Comparison of ENCODE assay signal across 32 cellular contexts in genomic region chr2:72750466-72750865, GRCh38.
"Had no signal": no experiment of that assay in that cellular context is flagged by ENCODE, and none has a peak within 500 bp of the region (broad histone marks: within the 10 kb centered on the region; RNA-seq: fewer than 3 reads in every experiment).

No MANE protein-coding gene starts in this region.

- H3K4me2 ChIP-seq: PC-9 had no signal

- H3K4me3 ChIP-seq: MG63, PC-9 had no signal

- H3K27me3 ChIP-seq: brain microvascular endothelial cell, MG63 had no signal

- H3K27ac ChIP-seq: brain microvascular endothelial cell, PC-9, RWPE1 had no signal

- H3K9me3 ChIP-seq: MG63 had no signal

- H3K36me3 ChIP-seq: brain microvascular endothelial cell, MG63 had no signal

- ATAC-seq: activated naive CD8-positive, alpha-beta T cell treated with anti-CD3 and anti-CD28 coated beads, Interleukin-2, amount 50 U/mL, for 24 hours had no signal

- DNase-seq: activated B cell treated with CpG ODN at 0.5 μM for 24 hours; activated CD4-positive, alpha-beta memory T cell treated with anti-CD3 and anti-CD28 coated beads for 36 hours; activated CD4-positive, alpha-beta T cell treated with anti-CD3 and anti-CD28 coated beads for 4 hours; activated CD4-positive, alpha-beta T cell treated with anti-CD3 and anti-CD28 coated beads, Interleukin-2, amount 50 U/mL, for 1 hour; activated CD4-positive, CD25-positive, alpha-beta regulatory T cell treated with anti-CD3 and anti-CD28 coated beads, Interleukin-2, amount 50 U/mL, for 72 hours; activated CD8-positive, alpha-beta memory T cell treated with anti-CD3 and anti-CD28 coated beads, Interleukin-2, amount 50 U/mL, for 4 hours; activated effector memory CD4-positive, alpha-beta T cell treated with Interleukin-2 at 50 U/mL for 16 hours; activated naive CD4-positive, alpha-beta T cell treated with anti-CD3 and anti-CD28 coated beads, Interleukin-2, amount 10 ng/mL, durations not matched to agents 7 days and 5 days; activated naive CD8-positive, alpha-beta T cell treated with anti-CD3 and anti-CD28 coated beads, Interleukin-2, amount 50 U/mL, for 24 hours; activated T-cell treated with anti-CD3 and anti-CD28 coated beads for 4 hours; activated T-cell treated with anti-CD3 and anti-CD28 coated beads, Interleukin-2, amount 50 U/mL, for 48 hours; amniotic stem cell; aorta; brain microvascular endothelial cell; Kasumi-1; KG1; MG63; NCI-H1048; NCI-H1436 treated with DMSO at 0.1 percent for 48 hours; NCI-H1694 treated with DMSO at 0.1 percent for 48 hours; NCI-H2029; NCI-H510A; NCI-H526; NCI-H748 treated with DMSO at 0.1 percent for 48 hours; NK-92 treated with Interleukin-12 subunit alpha and Interleukin-12 subunit beta, amount 100 ng/mL, for 24 hours; PC-9; Right ventricle myocardium superior; SW 1271; T-helper 1 cell; T-helper 2 cell; T-helper 9 cell had no signal
